In genomic region chr15:77160562-77161481, GRCh38 we compare ENCODE assay signal across 10 cellular contexts.
DNase-seq lines count a peak whose midpoint lies in the region; ATAC-seq and TF ChIP-seq lines count a peak whose summit lies in the region.
"Had no signal": no experiment of that assay in that cellular context is flagged by ENCODE, and none has a peak within 500 bp of the region (broad histone marks: within the 10 kb centered on the region; RNA-seq: fewer than 3 reads in every experiment).

No MANE protein-coding gene starts in this region.

- H3K4me3 Mint-ChIP-seq in T-helper 17 cell, result peak overlapping the region; percentile 69

- H3K9me3 ChIP-seq in left ventricle myocardium inferior (replicated peaks), result no peaks in the 10 kb centered on the region
- H3K9me3 ChIP-seq in right atrium auricular region, result no peaks in the 10 kb centered on the region
- H3K9me3 ChIP-seq in T-helper 17 cell (ENCODE audit: control insufficient read depth, low read length, poor library complexity, severe bottlenecking), result no peaks in the 10 kb centered on the region
- H3K9me3 ChIP-seq: uterus had no signal

- peaks cover 2% of the 10 kb centered on the region for H3K36me3 Mint-ChIP-seq in T-helper 17 cell (ENCODE audit: low read depth)

- H3K4me1 ChIP-seq in left ventricle myocardium inferior (peaks cover 49% of the 10 kb centered on the region), right atrium auricular region (peaks cover 0 to 13% of the 10 kb centered on the region in 2 donors), urinary bladder (ENCODE audit: insufficient read depth) (no peaks in the 10 kb centered on the region)
- H3K4me1 ChIP-seq: uterus had no signal

- H3K27me3 ChIP-seq in left ventricle myocardium inferior (ENCODE audit: low read depth) (no peaks in the 10 kb centered on the region), right atrium auricular region (no peaks in the 10 kb centered on the region)
- H3K27me3 ChIP-seq: cardiac muscle cell, uterus had no signal

- intact Hi-C loops in left ventricle myocardium inferior (cut with micrococcal nuclease), result no loop called here

- no peaks in the 10 kb centered on the region for H3K27me3 Mint-ChIP-seq in T-helper 17 cell

- 57% methylated on average over 7 of the region's 7 CpGs for WGBS in urinary bladder

- peak overlapping the region; percentile 17 for H3K27ac ChIP-seq in left ventricle myocardium inferior (replicated peaks)
- H3K27ac ChIP-seq in right atrium auricular region, result no peak overlapping the region
- peak overlapping the region; percentile 50 for H3K27ac ChIP-seq in urinary bladder (ENCODE audit: low read depth)
- H3K27ac ChIP-seq: cardiac muscle cell, uterus had no signal

- DNase-seq in left ventricle myocardium inferior (no peak), right atrium auricular region (ENCODE audit: low spot score) (no peak), T-helper 17 cell (no peak), kidney tubule cell (ENCODE audit: low spot score) (peak; percentile 52), NCI-H1092 treated with DMSO at 0.1 percent for 48 hours (lab: John Stamatoyannopoulos, UW) (no peak), T-helper 9 cell (no peak), DMS 273 (lab: John Stamatoyannopoulos, UW; ENCODE audit: unreplicated experiment) (no peak)
- DNase-seq: uterus had no signal

- peaks cover 17% of the 10 kb centered on the region for H3K4me1 Mint-ChIP-seq in T-helper 17 cell

- H3K4me3 ChIP-seq in left ventricle myocardium inferior, result no peak overlapping the region
- no peak overlapping the region for H3K4me3 ChIP-seq in right atrium auricular region
- peak overlapping the region; percentile 13 for H3K4me3 ChIP-seq in urinary bladder (ENCODE audit: low read depth, low read length)
- H3K4me3 ChIP-seq: cardiac muscle cell, uterus had no signal

- ATAC-seq in T-helper 17 cell, result peak; percentile 61

- H3K36me3 ChIP-seq in left ventricle myocardium inferior (peaks cover 22% of the 10 kb centered on the region), right atrium auricular region (peaks cover 22% of the 10 kb centered on the region), urinary bladder (ENCODE audit: insufficient read depth) (no peaks in the 10 kb centered on the region)
- H3K36me3 ChIP-seq: uterus had no signal

- H3K27ac Mint-ChIP-seq in T-helper 17 cell, result peak overlapping the region; percentile 87

- TF ChIP-seq CTCF in left ventricle myocardium inferior (IDR thresholded peaks at IDR 0.05; ENCODE audit: borderline replicate concordance) (no peak), right atrium auricular region (IDR thresholded peaks at IDR 0.05) (no peak)

Comparison
In these comparisons a context has a peak if more than half of its experiments do, and no peak if none do; other contexts are left out.
1. H3K27ac ChIP-seq: peak in left ventricle myocardium inferior (single experiment) and urinary bladder (single experiment); none in right atrium auricular region (0 of 2).